10 cellular contexts compared by ENCODE assay signal in the genomic region with DNA sequence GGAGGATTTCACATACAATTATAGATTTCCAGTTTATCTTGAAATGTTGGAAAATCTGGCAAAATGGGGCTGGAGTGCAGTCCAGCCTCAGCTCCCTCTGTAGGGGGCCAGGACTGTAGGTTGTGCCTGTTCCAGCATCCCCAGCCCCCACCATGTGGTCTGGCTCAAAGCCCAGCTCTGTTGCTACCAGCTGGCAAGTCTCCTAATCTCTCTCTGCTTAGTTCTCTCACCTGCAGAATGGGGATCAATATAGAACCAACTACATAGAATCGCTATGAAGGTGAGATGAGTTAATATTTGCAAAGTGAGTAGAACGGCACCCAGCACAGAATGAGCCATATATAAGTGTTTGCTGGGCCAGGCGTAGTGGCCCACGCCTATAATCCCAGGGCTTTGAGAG.
DNase-seq lines count a peak whose midpoint lies in the region; ATAC-seq lines count a peak whose summit lies in the region.
"Had no signal": no experiment of that assay in that cellular context is flagged by ENCODE, and none has a peak within 500 bp of the region (broad histone marks: within the 10 kb centered on the region; RNA-seq: fewer than 3 reads in every experiment).

No MANE protein-coding gene starts in this region.

- H3K9me3 Mint-ChIP-seq in dendritic cell treated with granulocyte-macrophage colony-stimulating factor and Interleukin-4, amounts not matched to agents 40 ng/mL and 50 ng/mL, for 4 days = no peaks in the 10 kb centered on the region

- ATAC-seq in GM18520 (IDR thresholded peaks at IDR 0.05; ENCODE audit: unreplicated experiment) = no peak
- ATAC-seq in GM18498 (IDR thresholded peaks at IDR 0.05; ENCODE audit: unreplicated experiment) = no peak
- no peak for ATAC-seq in HG03571 (IDR thresholded peaks at IDR 0.05; ENCODE audit: unreplicated experiment)
- ATAC-seq: Panc1 had no signal

- H3K4me1 Mint-ChIP-seq in dendritic cell treated with granulocyte-macrophage colony-stimulating factor and Interleukin-4, amounts not matched to agents 40 ng/mL and 50 ng/mL, for 4 days (ENCODE audit: low read depth) = peaks cover 67% of the 10 kb centered on the region

- peak; percentile 94 for DNase-seq in COR-L47 (lab: John Stamatoyannopoulos, UW)
- peak; percentile 96 for DNase-seq in NCI-H1105 treated with DMSO at 0.1 percent for 48 hours (lab: John Stamatoyannopoulos, UW)
- peak; percentile 72 to 86 for DNase-seq in NCI-H524 (lab: John Stamatoyannopoulos, UW)
- no peak for DNase-seq in AG08396 (ENCODE audit: low spot score)
- DNase-seq: activated CD8-positive, alpha-beta memory T cell treated with anti-CD3 and anti-CD28 coated beads, Interleukin-2, amount 50 U/mL, for 4 hours had no signal

- H3K4me3 Mint-ChIP-seq in dendritic cell treated with granulocyte-macrophage colony-stimulating factor and Interleukin-4, amounts not matched to agents 40 ng/mL and 50 ng/mL, for 4 days = no peak overlapping the region

- intact Hi-C loops in dendritic cell treated with granulocyte-macrophage colony-stimulating factor and Interleukin-4, amounts not matched to agents 40 ng/mL and 50 ng/mL, for 4 days (cut with micrococcal nuclease) = no loop called here

- no peaks in the 10 kb centered on the region for H3K36me3 Mint-ChIP-seq in dendritic cell treated with granulocyte-macrophage colony-stimulating factor and Interleukin-4, amounts not matched to agents 40 ng/mL and 50 ng/mL, for 4 days (ENCODE audit: low read depth)

- no peaks in the 10 kb centered on the region for H3K27me3 Mint-ChIP-seq in dendritic cell treated with granulocyte-macrophage colony-stimulating factor and Interleukin-4, amounts not matched to agents 40 ng/mL and 50 ng/mL, for 4 days

- H3K27ac Mint-ChIP-seq in dendritic cell treated with granulocyte-macrophage colony-stimulating factor and Interleukin-4, amounts not matched to agents 40 ng/mL and 50 ng/mL, for 4 days = peak overlapping the region; percentile 69
